In the genomic region with DNA sequence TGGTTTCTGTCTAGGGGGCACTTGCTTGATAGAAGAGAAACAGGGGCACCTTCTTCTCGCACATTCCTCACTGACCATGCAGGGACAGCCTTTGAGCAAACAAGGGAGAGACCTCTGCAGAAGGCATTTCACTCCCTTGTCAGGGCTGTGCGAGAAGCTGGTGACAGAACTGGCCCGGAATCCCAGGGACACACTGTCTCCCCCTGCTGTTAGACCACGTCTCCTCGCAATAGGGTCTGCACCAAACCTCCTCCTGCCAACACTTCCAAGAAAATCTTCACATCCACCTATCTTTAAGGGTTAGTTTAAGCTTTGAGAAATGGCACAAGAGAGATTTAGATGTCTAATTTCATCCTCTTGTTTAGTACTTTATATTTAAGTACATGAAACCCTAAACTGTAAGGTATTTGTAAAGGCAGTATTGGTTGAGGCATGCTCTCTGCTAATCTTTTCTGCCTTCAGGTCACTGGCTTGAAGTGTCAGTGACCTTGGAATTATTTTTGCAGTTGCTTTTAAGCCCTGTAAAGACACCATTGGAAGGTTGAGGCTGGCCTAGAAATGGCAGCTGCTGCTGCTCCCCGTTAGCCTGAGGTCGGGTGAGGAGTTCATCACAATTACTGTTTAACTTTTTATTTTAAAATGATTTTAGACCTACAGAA, we compare ENCODE assay signal across 8 cellular contexts. TPM values are rescaled to one million over a fixed set of nuclear protein-coding genes. Genes with fewer than 3 reads are reported as not detected.
DNase-seq lines count a peak whose midpoint lies in the region; TF ChIP-seq lines count a peak whose summit lies in the region.

No MANE protein-coding gene starts in this region.

- no peak overlapping the region for H3K27ac ChIP-seq in mammary epithelial cell (ENCODE audit: insufficient read depth, low read depth, low read length)

- CTCF ChIA-PET in MCF 10A (lab: Yijun Ruan, JAX) = interaction anchor here (1.2 to 2.2 kb wide), 2 partner anchors 9 to 52 kb away, joined by 3 to 14 read pairs; no protein-coding TSS in a partner anchor
- CTCF ChIA-PET in mammary epithelial cell (lab: Charles Lee; ENCODE audit: low non-redundant PET) = no interaction called here

- BruUV-seq in MCF 10A (replicated peaks; lab: Mats Ljungman, UMichigan) (no TSS peak), mammary epithelial cell (replicated peaks; lab: Mats Ljungman, UMichigan) (no TSS peak)

- no peak overlapping the region for H3K27ac Mint-ChIP-seq in MCF 10A (ENCODE audit: low read depth, unreplicated experiment)
- no peak overlapping the region for H3K27ac Mint-ChIP-seq in activated naive CD8-positive, alpha-beta T cell treated with anti-CD3 and anti-CD28 coated beads for 36 hours

- in situ Hi-C loops in mammary epithelial cell (cut with MboI; ENCODE audit: low sequenced_read_pairs in 2 of 2) = no loop called here

- DNase-seq in MCF 10A (ENCODE audit: unreplicated experiment) (peak; percentile 46), mammary epithelial cell (no peak), NCI-H1694 treated with DMSO at 0.1 percent for 48 hours (lab: John Stamatoyannopoulos, UW) (peak; percentile 35), iris pigment epithelial cell (ENCODE audit: low read depth) (peak; percentile 25), NCI-H2196 treated with DMSO at 0.1 percent for 48 hours (lab: John Stamatoyannopoulos, UW; ENCODE audit: unreplicated experiment) (no peak), NCI-H446 treated with DMSO at 0.1 percent for 48 hours (lab: John Stamatoyannopoulos, UW) (no peak)
- peak; percentile 29 for DNase-seq in activated naive CD8-positive, alpha-beta T cell treated with anti-CD3 and anti-CD28 coated beads for 36 hours
- peak; percentile 11 for DNase-seq in stimulated activated naive CD4-positive, alpha-beta T cell treated with Interleukin-2 at 50 U/mL for 16 hours (lab: John Stamatoyannopoulos, UW)

- H3K9me3 ChIP-seq in mammary epithelial cell (replicated peaks; ENCODE audit: insufficient read depth, low read length) = no peaks in the 10 kb centered on the region

- no peak overlapping the region for H3K4me3 Mint-ChIP-seq in MCF 10A (ENCODE audit: unreplicated experiment)
- no peak overlapping the region for H3K4me3 Mint-ChIP-seq in activated naive CD8-positive, alpha-beta T cell treated with anti-CD3 and anti-CD28 coated beads for 36 hours

- no peaks in the 10 kb centered on the region for H3K79me2 ChIP-seq in mammary epithelial cell (ENCODE audit: insufficient read depth, low read length)

- peaks cover 8% of the 10 kb centered on the region for H3K4me1 ChIP-seq in mammary epithelial cell (ENCODE audit: insufficient read depth, low read length)

- 92% methylated on average over 7 of the region's 7 CpGs for WGBS in mammary epithelial cell (ENCODE audit: low coverage, missing lambda C conversion rate)

- TF ChIP-seq CTCF in MCF 10A (IDR thresholded peaks at IDR 0.05; ENCODE audit: unreplicated experiment) (no peak), mammary epithelial cell (conservative IDR thresholded peaks at IDR 0.05 in 1 of 2, IDR thresholded peaks at IDR 0.05 in 1 of 2; ENCODE audit: extremely low read depth in 1 of 2, insufficient read depth in 1 of 2, low read depth in 1 of 2, low read length in 2 of 2) (no peak)

- no peaks in the 10 kb centered on the region for H3K27me3 ChIP-seq in mammary epithelial cell (ENCODE audit: insufficient read depth, low read length)

- POLR2A ChIA-PET in MCF 10A (lab: Yijun Ruan, JAX) = no interaction called here

- H3K4me1 Mint-ChIP-seq in MCF 10A (ENCODE audit: insufficient read depth, unreplicated experiment) = peaks cover 7% of the 10 kb centered on the region
- peaks cover 2% of the 10 kb centered on the region for H3K4me1 Mint-ChIP-seq in activated naive CD8-positive, alpha-beta T cell treated with anti-CD3 and anti-CD28 coated beads for 36 hours

- H3K36me3 ChIP-seq in mammary epithelial cell (ENCODE audit: insufficient read depth, low read length) = no peaks in the 10 kb centered on the region

- H3K4me2 ChIP-seq in mammary epithelial cell (ENCODE audit: insufficient read depth, low read depth, low read length) = no peak overlapping the region

- no peak overlapping the region for H3K4me3 ChIP-seq in mammary epithelial cell (replicated peaks in 1 of 3; ENCODE audit: insufficient read depth in 1 of 3, low read depth in 2 of 3, low read length in 3 of 3)

- H3K36me3 Mint-ChIP-seq in MCF 10A (ENCODE audit: insufficient read depth, unreplicated experiment) = no peaks in the 10 kb centered on the region
- no peaks in the 10 kb centered on the region for H3K36me3 Mint-ChIP-seq in activated naive CD8-positive, alpha-beta T cell treated with anti-CD3 and anti-CD28 coated beads for 36 hours

- dilution Hi-C loops in mammary epithelial cell (cut with HindIII; ENCODE audit: low sequenced_read_pairs) = no loop called here

- H3K9ac ChIP-seq in mammary epithelial cell (ENCODE audit: insufficient read depth, low read length) = no peak overlapping the region

- H3K9me3 Mint-ChIP-seq in MCF 10A (ENCODE audit: unreplicated experiment) = no peaks in the 10 kb centered on the region
- no peaks in the 10 kb centered on the region for H3K9me3 Mint-ChIP-seq in activated naive CD8-positive, alpha-beta T cell treated with anti-CD3 and anti-CD28 coated beads for 36 hours

- H3K27me3 Mint-ChIP-seq in MCF 10A (ENCODE audit: insufficient read depth, unreplicated experiment) = no peaks in the 10 kb centered on the region
- H3K27me3 Mint-ChIP-seq in activated naive CD8-positive, alpha-beta T cell treated with anti-CD3 and anti-CD28 coated beads for 36 hours = peaks cover 20% of the 10 kb centered on the region

- no peak overlapping the region for H2AFZ ChIP-seq in mammary epithelial cell (ENCODE audit: low read depth, low read length)

- no peaks in the 10 kb centered on the region for H4K20me1 ChIP-seq in mammary epithelial cell (ENCODE audit: insufficient read depth, low read length)

- intact Hi-C loops in MCF 10A (cut with micrococcal nuclease) (loop anchor here (2.0 kb wide), 1 partner anchor 70 kb away; no protein-coding TSS in a partner anchor), mammary epithelial cell (cut with micrococcal nuclease) (loop anchor here (1.0 kb wide), 1 partner anchor 71 kb away; no protein-coding TSS in a partner anchor)

RNA-seq across cellular contexts. Expression of gene RBM20, which starts 37.0 kb away (rescaled TPM):
- not detected in 2 replicates for total RNA-seq in MCF 10A (2022)
- under 1 TPM; 0.07 to 0.17 TPM for total RNA-seq in mammary epithelial cell
- polyA plus RNA-seq in mammary epithelial cell = not detected
- polyA minus RNA-seq in mammary epithelial cell = not detected
- under 1 TPM; 0.42 to 0.45 TPM for total RNA-seq in activated naive CD8-positive, alpha-beta T cell treated with anti-CD3 and anti-CD28 coated beads for 36 hours

Comparison
In these comparisons a context has a peak if more than half of its experiments do, and no peak if none do; other contexts are left out.
1. DNase-seq: peak in MCF 10A (single experiment), NCI-H1694 treated with DMSO at 0.1 percent for 48 hours (single experiment), activated naive CD8-positive, alpha-beta T cell treated with anti-CD3 and anti-CD28 coated beads for 36 hours (single experiment), iris pigment epithelial cell (single experiment) and stimulated activated naive CD4-positive, alpha-beta T cell treated with Interleukin-2 at 50 U/mL for 16 hours (single experiment); none in mammary epithelial cell (single experiment), NCI-H2196 treated with DMSO at 0.1 percent for 48 hours (single experiment) and NCI-H446 treated with DMSO at 0.1 percent for 48 hours (single experiment).